In genomic region chr7:44973610-44974401, GRCh38 we compare ENCODE assay signal across 9 cellular contexts. TPM values are rescaled to one million over a fixed set of nuclear protein-coding genes. Genes with fewer than 3 reads are reported as not detected.
DNase-seq lines count a peak whose midpoint lies in the region; ATAC-seq and TF ChIP-seq lines count a peak whose summit lies in the region.
"Had no signal": no experiment of that assay in that cellular context is flagged by ENCODE, and none has a peak within 500 bp of the region (broad histone marks: within the 10 kb centered on the region; RNA-seq: fewer than 3 reads in every experiment).

No MANE protein-coding gene starts in this region.

- H3K4me1 ChIP-seq in mesendoderm (ENCODE audit: control insufficient read depth, low read depth, low read length): no peaks in the 10 kb centered on the region

- peaks cover 6% of the 10 kb centered on the region for H3K4me1 Mint-ChIP-seq in glutamatergic neuron (ENCODE audit: low read depth, unreplicated experiment)

- H3K79me1 ChIP-seq in mesendoderm (ENCODE audit: low read length): no peaks in the 10 kb centered on the region

- no peak overlapping the region for H2BK120ac ChIP-seq in mesendoderm (ENCODE audit: low read depth, low read length)

- WGBS in mesendoderm (ENCODE audit: extremely low coverage, insufficient coverage, low lambda C conversion rate): no CpG with 5 or more reads among the region's 10 CpGs

- no peak overlapping the region for H4K5ac ChIP-seq in mesendoderm (ENCODE audit: low read length)

- H3K4me3 Mint-ChIP-seq in glutamatergic neuron (ENCODE audit: unreplicated experiment): no peak overlapping the region

- H2BK5ac ChIP-seq in mesendoderm (ENCODE audit: low read length): no peak overlapping the region

- no peaks in the 10 kb centered on the region for H3K36me3 ChIP-seq in mesendoderm (ENCODE audit: control insufficient read depth, insufficient read depth, low read length)

- H3K4me2 ChIP-seq in mesendoderm (ENCODE audit: low read length): no peak overlapping the region

- H3K79me2 ChIP-seq in mesendoderm (ENCODE audit: control insufficient read depth, insufficient read depth, low read length): no peaks in the 10 kb centered on the region

- H3K4ac ChIP-seq in mesendoderm (ENCODE audit: low read depth, low read length): no peak overlapping the region

- ATAC-seq in HG02870 (IDR thresholded peaks at IDR 0.05; ENCODE audit: unreplicated experiment): no peak

- H3K27ac ChIP-seq in mesendoderm (ENCODE audit: low read depth, low read length): no peak overlapping the region
- H3K27ac ChIP-seq: SJSA1 had no signal

- H3K36me3 Mint-ChIP-seq in glutamatergic neuron (ENCODE audit: unreplicated experiment): no peaks in the 10 kb centered on the region

- H3K23ac ChIP-seq in mesendoderm (ENCODE audit: low read length): no peak overlapping the region

- H3K27me3 Mint-ChIP-seq in glutamatergic neuron (ENCODE audit: unreplicated experiment): peaks cover 5% of the 10 kb centered on the region

- no peak overlapping the region for H3K18ac ChIP-seq in mesendoderm (ENCODE audit: low read length)

- no peak for TF ChIP-seq CTCF in glutamatergic neuron (IDR thresholded peaks at IDR 0.05; ENCODE audit: partially characterized antibody, unreplicated experiment)

- no peaks in the 10 kb centered on the region for H3K27me3 ChIP-seq in mesendoderm (ENCODE audit: insufficient read depth, low read length, poor library complexity)
- H3K27me3 ChIP-seq: SJSA1 had no signal

- H2AK5ac ChIP-seq in mesendoderm (ENCODE audit: low read length): no peak overlapping the region

- H2BK15ac ChIP-seq in mesendoderm (replicated peaks; ENCODE audit: low read depth): no peak overlapping the region

- peak; percentile 53 for DNase-seq in GM03348 (ENCODE audit: low spot score)
- DNase-seq in NCI-H1694 treated with DMSO at 0.1 percent for 48 hours (lab: John Stamatoyannopoulos, UW): peak; percentile 41
- peak; percentile 50 for DNase-seq in activated T-cell treated with anti-CD3 and anti-CD28 coated beads for 48 hours (ENCODE audit: low read depth)
- peak; percentile 64 for DNase-seq in glutamatergic neuron
- peak; percentile 32 for DNase-seq in stimulated activated CD8-positive, alpha-beta memory T cell treated with anti-CD3 and anti-CD28 coated beads, Interleukin-12 subunit alpha, Interleukin-12 subunit beta, amount 100 ng/mL, for 1 hour (ENCODE audit: low read depth)
- DNase-seq in NCI-H226: no peak
- DNase-seq in mesendoderm: no peak

- no peak overlapping the region for H3K56ac ChIP-seq in mesendoderm (ENCODE audit: low read length)

- H3K9ac ChIP-seq in mesendoderm (ENCODE audit: low read length): no peak overlapping the region

- no peak overlapping the region for H3K27ac Mint-ChIP-seq in glutamatergic neuron (ENCODE audit: unreplicated experiment)

- no peak overlapping the region for H3K4me3 ChIP-seq in mesendoderm (ENCODE audit: low read length)
- H3K4me3 ChIP-seq: SJSA1 had no signal

- no peaks in the 10 kb centered on the region for H3K9me3 Mint-ChIP-seq in glutamatergic neuron (ENCODE audit: unreplicated experiment)

- no peak overlapping the region for H4K8ac ChIP-seq in mesendoderm (ENCODE audit: low read depth, low read length)

RNA-seq across cellular contexts. Expression of gene MYO1G, which starts 5.0 kb away (rescaled TPM):
- 0.54 TPM for total RNA-seq in glutamatergic neuron (ENCODE audit: unreplicated experiment)
- polyA plus RNA-seq in mesendoderm (2013, experiment 1 of 2): 0.04 TPM
- polyA plus RNA-seq in mesendoderm (2013, experiment 2 of 2): 0.04 TPM

RNA-seq across cellular contexts. Expression of gene CCM2, which starts 26.2 kb away (rescaled TPM):
- total RNA-seq in glutamatergic neuron (ENCODE audit: unreplicated experiment): 92.6 TPM
- polyA plus RNA-seq in mesendoderm (2013, experiment 1 of 2): 20.7 TPM
- polyA plus RNA-seq in mesendoderm (2013, experiment 2 of 2): 20.4 TPM

Comparison
In these comparisons a context has a peak if more than half of its experiments do, and no peak if none do; other contexts are left out.
1. DNase-seq: peak in GM03348 (single experiment), NCI-H1694 treated with DMSO at 0.1 percent for 48 hours (single experiment), activated T-cell treated with anti-CD3 and anti-CD28 coated beads for 48 hours (single experiment), glutamatergic neuron (single experiment) and stimulated activated CD8-positive, alpha-beta memory T cell treated with anti-CD3 and anti-CD28 coated beads, Interleukin-12 subunit alpha, Interleukin-12 subunit beta, amount 100 ng/mL, for 1 hour (single experiment); none in NCI-H226 (single experiment) and mesendoderm (single experiment).